In genomic region chr22:37636186-37636948, GRCh38 we compare ENCODE assay signal across 9 cellular contexts. TPM values are rescaled to one million over a fixed set of nuclear protein-coding genes. Genes with fewer than 3 reads are reported as not detected.
DNase-seq lines count a peak whose midpoint lies in the region; ATAC-seq and TF ChIP-seq lines count a peak whose summit lies in the region.
"Had no signal": no experiment of that assay in that cellular context is flagged by ENCODE, and none has a peak within 500 bp of the region (broad histone marks: within the 10 kb centered on the region; RNA-seq: fewer than 3 reads in every experiment).

No MANE protein-coding gene starts in this region.

- H3K4me3 Mint-ChIP-seq in activated naive CD4-positive, alpha-beta T cell treated with anti-CD3 and anti-CD28 coated beads, Interleukin-2, amount 50 U/mL, for 24 hours: peak overlapping the region; percentile 0

- no peak for TF ChIP-seq EP300 in esophagus muscularis mucosa (IDR thresholded peaks at IDR 0.05)

- DNase-seq in activated naive CD4-positive, alpha-beta T cell treated with Interleukin-2 at 50 U/mL for 16 hours: no peak
- DNase-seq in SKM-1 (lab: John Stamatoyannopoulos, UW; ENCODE audit: unreplicated experiment): peak; percentile 67
- DNase-seq in fibroblast of the conjunctiva (ENCODE audit: low read depth): peak; percentile 22
- no peak for DNase-seq in upper lobe of right lung
- DNase-seq in NCI-H2171 treated with DMSO at 0.1 percent for 48 hours (lab: John Stamatoyannopoulos, UW): no peak
- DNase-seq in cerebellum (ENCODE audit: low spot score): no peak
- no peak for DNase-seq in esophagus muscularis mucosa (ENCODE audit: extremely low spot score)

- H3K9me3 ChIP-seq in upper lobe of right lung (no peaks in the 10 kb centered on the region), esophagus muscularis mucosa (no peaks in the 10 kb centered on the region)

- H3K27me3 ChIP-seq in upper lobe of right lung: no peaks in the 10 kb centered on the region
- H3K27me3 ChIP-seq in esophagus muscularis mucosa: peaks cover 3 to 26% (median 12%) of the 10 kb centered on the region in 4 donors

- no peaks in the 10 kb centered on the region for H3K27me3 Mint-ChIP-seq in activated naive CD4-positive, alpha-beta T cell treated with anti-CD3 and anti-CD28 coated beads, Interleukin-2, amount 50 U/mL, for 24 hours

- peak overlapping the region; percentile 1 for H3K27ac Mint-ChIP-seq in activated naive CD4-positive, alpha-beta T cell treated with anti-CD3 and anti-CD28 coated beads, Interleukin-2, amount 50 U/mL, for 24 hours

- TF ChIP-seq CTCF in upper lobe of right lung (IDR thresholded peaks at IDR 0.05) (no peak), esophagus muscularis mucosa (IDR thresholded peaks at IDR 0.05) (no peak)

- peaks cover 67% of the 10 kb centered on the region for H3K4me1 ChIP-seq in upper lobe of right lung
- peaks cover 53 to 68% (median 57%) of the 10 kb centered on the region in 4 donors for H3K4me1 ChIP-seq in esophagus muscularis mucosa

- H3K36me3 Mint-ChIP-seq in activated naive CD4-positive, alpha-beta T cell treated with anti-CD3 and anti-CD28 coated beads, Interleukin-2, amount 50 U/mL, for 24 hours: no peaks in the 10 kb centered on the region

- H3K36me3 ChIP-seq in upper lobe of right lung (peaks cover 13% of the 10 kb centered on the region), esophagus muscularis mucosa (peaks cover 0 to 16% (median 14%) of the 10 kb centered on the region in 4 donors)

- H3K27ac ChIP-seq in upper lobe of right lung (peak overlapping the region; percentile 30), esophagus muscularis mucosa (replicated peaks in 1 of 4) (peak overlapping the region in 1 of 4 donors; percentile 7)

- no peaks in the 10 kb centered on the region for H3K9me3 Mint-ChIP-seq in activated naive CD4-positive, alpha-beta T cell treated with anti-CD3 and anti-CD28 coated beads, Interleukin-2, amount 50 U/mL, for 24 hours

- H3K4me1 Mint-ChIP-seq in activated naive CD4-positive, alpha-beta T cell treated with anti-CD3 and anti-CD28 coated beads, Interleukin-2, amount 50 U/mL, for 24 hours: peaks cover 58% of the 10 kb centered on the region

- H3K4me3 ChIP-seq in upper lobe of right lung (no peak overlapping the region), esophagus muscularis mucosa (no peak overlapping the region)

- intact Hi-C loops in upper lobe of right lung (cut with DNase I): loop anchor here (10.0 kb wide), 1 partner anchor 48 kb away; the partner anchor contains the start of gene NOL12
- intact Hi-C loops in esophagus muscularis mucosa (cut with DNase I): no loop called here

- no peak for ATAC-seq in upper lobe of right lung
- ATAC-seq: left lobe of liver had no signal

- WGBS in esophagus muscularis mucosa: 77% methylated on average over 2 of the region's 6 CpGs

- TF ChIP-seq POLR2A in esophagus muscularis mucosa (IDR thresholded peaks at IDR 0.05; ENCODE audit: low read depth): no peak

RNA-seq across cellular contexts. Expression of gene SH3BP1, which starts 3.1 kb away (rescaled TPM):
- total RNA-seq in upper lobe of right lung (28.3 TPM), cerebellum (1.4 TPM), esophagus muscularis mucosa (1 to 10 TPM; 1.5 to 7.5 (median 4.3) TPM)

RNA-seq across cellular contexts. Expression of gene PDXP, which starts 22.2 kb away (rescaled TPM):
- 6.1 TPM for total RNA-seq in upper lobe of right lung
- total RNA-seq in cerebellum: 34.0 TPM
- 10 to 100 TPM in 3 of 4 donors, 1 to 10 TPM in 1; 7.3 to 28.3 (median 17.4) TPM for total RNA-seq in esophagus muscularis mucosa

RNA-seq across cellular contexts. Expression of gene GGA1, which starts 27.7 kb away (rescaled TPM):
- total RNA-seq in upper lobe of right lung (64.4 TPM), cerebellum (39.1 TPM), esophagus muscularis mucosa (10 to 100 TPM; 30.3 to 44.7 (median 40.9) TPM)

RNA-seq across cellular contexts. Expression of gene LGALS1, which starts 39.1 kb away (rescaled TPM):
- total RNA-seq in upper lobe of right lung: 340 TPM
- total RNA-seq in cerebellum: 152 TPM
- 1,000 to 10,000 TPM in 3 of 4 donors, 100 to 1,000 TPM in 1; 710 to 1,112 (median 1,021) TPM for total RNA-seq in esophagus muscularis mucosa

RNA-seq across cellular contexts. Expression of gene NOL12, which starts 49.8 kb away (rescaled TPM):
- total RNA-seq in upper lobe of right lung: 21.6 TPM
- total RNA-seq in cerebellum: 11.3 TPM
- 10 to 100 TPM in 3 of 4 donors, 1 to 10 TPM in 1; 9.1 to 18.4 (median 14.5) TPM for total RNA-seq in esophagus muscularis mucosa

Comparison
In these comparisons a context has a peak if more than half of its experiments do, and no peak if none do; other contexts are left out.
1. DNase-seq: peak in SKM-1 (single experiment) and fibroblast of the conjunctiva (single experiment); none in activated naive CD4-positive, alpha-beta T cell treated with Interleukin-2 at 50 U/mL for 16 hours (single experiment), upper lobe of right lung (single experiment), NCI-H2171 treated with DMSO at 0.1 percent for 48 hours (single experiment), cerebellum (single experiment) and esophagus muscularis mucosa (single experiment).